ENCODE assay signal across 8 cellular contexts in the genomic region with DNA sequence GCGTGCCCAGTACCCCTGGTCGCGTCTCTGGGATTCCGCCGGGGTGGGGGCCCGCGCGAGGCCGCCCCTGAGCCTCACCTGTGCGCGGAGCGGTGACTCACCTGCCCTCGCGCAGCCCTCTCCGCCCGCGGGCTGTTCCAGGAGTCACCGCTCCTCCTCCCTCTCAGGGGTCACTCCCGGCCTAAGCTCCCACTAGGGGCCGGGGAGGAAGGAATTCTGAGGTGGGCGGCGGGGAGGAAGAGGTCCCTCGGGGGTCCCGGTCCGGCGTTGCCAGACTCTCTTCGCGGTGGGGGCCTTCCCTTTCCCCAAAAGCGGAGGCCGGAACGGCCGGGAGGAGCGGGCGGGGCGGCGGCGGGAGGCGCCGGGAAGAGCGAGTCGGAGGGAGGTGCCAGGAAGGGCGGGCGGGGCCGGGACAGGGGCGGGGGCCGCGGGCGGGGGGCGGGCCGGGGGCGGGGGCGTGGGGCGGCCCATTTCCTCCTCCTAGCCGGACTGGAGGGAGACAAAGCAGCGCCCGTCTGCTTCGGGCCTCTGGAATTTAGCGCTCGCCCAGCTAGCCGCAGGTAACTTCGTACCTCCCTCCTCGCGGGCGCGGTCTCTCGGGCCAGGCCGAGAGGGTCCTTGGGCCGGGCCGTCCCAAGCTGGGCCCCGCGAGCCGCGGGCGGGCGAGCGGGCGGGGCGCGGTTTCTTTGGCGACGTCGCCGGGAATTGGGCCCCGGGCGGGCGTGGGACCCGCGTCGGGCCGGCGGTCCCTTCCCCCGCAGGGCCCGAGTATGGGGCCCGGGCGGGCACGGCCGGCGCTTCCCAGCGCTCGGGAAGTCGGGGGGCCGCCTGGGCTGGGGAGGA.
A peak's percentile ranks its signal among the peaks of the same experiment; 100 is the strongest.
DNase-seq lines count a peak whose midpoint lies in the region; ATAC-seq lines count a peak whose summit lies in the region.

A gene with protein sequence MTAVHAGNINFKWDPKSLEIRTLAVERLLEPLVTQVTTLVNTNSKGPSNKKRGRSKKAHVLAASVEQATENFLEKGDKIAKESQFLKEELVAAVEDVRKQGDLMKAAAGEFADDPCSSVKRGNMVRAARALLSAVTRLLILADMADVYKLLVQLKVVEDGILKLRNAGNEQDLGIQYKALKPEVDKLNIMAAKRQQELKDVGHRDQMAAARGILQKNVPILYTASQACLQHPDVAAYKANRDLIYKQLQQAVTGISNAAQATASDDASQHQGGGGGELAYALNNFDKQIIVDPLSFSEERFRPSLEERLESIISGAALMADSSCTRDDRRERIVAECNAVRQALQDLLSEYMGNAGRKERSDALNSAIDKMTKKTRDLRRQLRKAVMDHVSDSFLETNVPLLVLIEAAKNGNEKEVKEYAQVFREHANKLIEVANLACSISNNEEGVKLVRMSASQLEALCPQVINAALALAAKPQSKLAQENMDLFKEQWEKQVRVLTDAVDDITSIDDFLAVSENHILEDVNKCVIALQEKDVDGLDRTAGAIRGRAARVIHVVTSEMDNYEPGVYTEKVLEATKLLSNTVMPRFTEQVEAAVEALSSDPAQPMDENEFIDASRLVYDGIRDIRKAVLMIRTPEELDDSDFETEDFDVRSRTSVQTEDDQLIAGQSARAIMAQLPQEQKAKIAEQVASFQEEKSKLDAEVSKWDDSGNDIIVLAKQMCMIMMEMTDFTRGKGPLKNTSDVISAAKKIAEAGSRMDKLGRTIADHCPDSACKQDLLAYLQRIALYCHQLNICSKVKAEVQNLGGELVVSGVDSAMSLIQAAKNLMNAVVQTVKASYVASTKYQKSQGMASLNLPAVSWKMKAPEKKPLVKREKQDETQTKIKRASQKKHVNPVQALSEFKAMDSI (plus strand): TSS at position 475 of the 843 bp plus-strand sequence. CDS start 28,500 bp downstream, outside the sequence.

- peak; percentile 46 for ATAC-seq in GM21423 (IDR thresholded peaks at IDR 0.05; ENCODE audit: unreplicated experiment)

- H3K4me3 Mint-ChIP-seq in T-helper 2 cell treated with Interferon-gamma antibody and Interleukin-4, amounts not matched to agents 5 μg/mL and 100 μg/mL, for 36 hours, result peak within 1 kb of the TSS; percentile 81

- H3K9me3 Mint-ChIP-seq in T-helper 2 cell treated with Interferon-gamma antibody and Interleukin-4, amounts not matched to agents 5 μg/mL and 100 μg/mL, for 36 hours, result no peaks in the 10 kb centered on the region

- peak within 1 kb of the TSS; percentile 31 for H3K27ac Mint-ChIP-seq in T-helper 2 cell treated with Interferon-gamma antibody and Interleukin-4, amounts not matched to agents 5 μg/mL and 100 μg/mL, for 36 hours

- H3K27me3 Mint-ChIP-seq in T-helper 2 cell treated with Interferon-gamma antibody and Interleukin-4, amounts not matched to agents 5 μg/mL and 100 μg/mL, for 36 hours (ENCODE audit: low read depth), result peaks cover 22% of the 10 kb centered on the region

- peaks cover 7% of the 10 kb centered on the region for H3K36me3 Mint-ChIP-seq in T-helper 2 cell treated with Interferon-gamma antibody and Interleukin-4, amounts not matched to agents 5 μg/mL and 100 μg/mL, for 36 hours (ENCODE audit: low read depth)

- peaks cover 24% of the 10 kb centered on the region for H3K4me1 Mint-ChIP-seq in T-helper 2 cell treated with Interferon-gamma antibody and Interleukin-4, amounts not matched to agents 5 μg/mL and 100 μg/mL, for 36 hours (ENCODE audit: low read depth)

- DNase-seq in COLO829 (ENCODE audit: low spot score) (peak; percentile 68), LoVo (ENCODE audit: low spot score) (peak; percentile 86), astrocyte of the hippocampus (ENCODE audit: low read depth, low spot score) (peak; percentile 88), hepatic stellate cell (ENCODE audit: low spot score) (peak; percentile 82), retina (peak; percentile 84), superior temporal gyrus (ENCODE audit: extremely low spot score) (no peak)
- DNase-seq in T-helper 2 cell treated with Interferon-gamma antibody and Interleukin-4, amounts not matched to agents 5 μg/mL and 100 μg/mL, for 36 hours (ENCODE audit: low spot score), result peak; percentile 50
